9 cellular contexts compared by ENCODE assay signal in the genomic region with DNA sequence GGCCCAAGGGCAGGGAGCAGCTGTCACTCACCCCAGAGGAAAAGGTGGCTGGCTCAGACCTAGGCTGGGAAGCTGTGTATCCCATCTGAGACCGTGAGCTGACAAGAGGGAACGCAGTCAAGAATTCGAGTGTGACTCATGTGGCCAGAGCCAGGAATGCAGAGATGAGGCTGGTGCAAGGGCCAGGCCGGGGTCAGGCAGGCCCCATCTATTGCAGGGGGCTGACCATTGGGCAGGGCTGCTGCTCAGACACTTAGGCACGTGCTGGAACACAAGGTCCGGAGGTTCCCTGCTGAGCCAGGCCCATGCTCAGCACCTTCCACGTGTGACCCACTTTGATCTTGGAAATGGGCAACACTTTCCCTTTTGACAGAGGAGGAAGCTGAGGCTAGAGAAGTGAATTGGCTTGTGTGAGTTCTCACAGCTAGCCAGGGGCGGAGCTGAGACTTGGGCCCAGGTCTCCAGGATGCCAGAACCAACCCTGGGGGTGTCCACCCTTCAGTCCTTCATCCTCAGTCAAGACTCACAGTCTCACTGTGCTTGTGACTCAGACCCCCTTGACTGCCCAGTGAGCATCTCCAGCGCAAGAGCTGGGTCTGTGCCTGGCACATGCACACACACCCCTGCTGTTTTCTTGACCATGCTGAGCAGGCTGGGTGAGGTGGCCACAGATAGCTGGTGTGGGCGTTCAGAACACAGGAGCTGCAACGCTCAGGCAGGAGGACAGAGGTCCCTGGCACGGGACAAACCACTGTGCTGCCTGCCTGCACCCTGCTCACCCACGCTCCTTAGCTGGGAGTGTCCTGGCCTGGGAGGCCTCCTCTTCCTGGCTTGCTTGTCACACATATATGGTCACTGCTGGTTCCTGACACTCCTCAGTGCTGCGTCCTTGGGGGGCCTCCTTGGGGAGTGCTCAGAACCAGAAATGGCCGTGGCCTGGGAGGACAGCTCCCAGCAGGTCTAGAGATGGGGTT. TPM values are rescaled to one million over a fixed set of nuclear protein-coding genes. Genes with fewer than 3 reads are reported as not detected.
DNase-seq lines count a peak whose midpoint lies in the region; ATAC-seq and TF ChIP-seq lines count a peak whose summit lies in the region.
"Had no signal": no experiment of that assay in that cellular context is flagged by ENCODE, and none has a peak within 500 bp of the region (broad histone marks: within the 10 kb centered on the region; RNA-seq: fewer than 3 reads in every experiment).

No MANE protein-coding gene starts in this region.

- H3K4me1 ChIP-seq in mesenchymal stem cell (ENCODE audit: control insufficient read depth, insufficient read depth, low read depth, low read length) (peaks cover 32% of the 10 kb centered on the region), vagina (peaks cover 24% of the 10 kb centered on the region)

- peak overlapping the region; percentile 4 to 7 for H2BK12ac ChIP-seq in mesenchymal stem cell (ENCODE audit: low read length in 2 of 2)

- peak overlapping the region in 1 of 2 experiments; percentile 43 for H3K4ac ChIP-seq in mesenchymal stem cell (ENCODE audit: low read depth in 1 of 2, low read length in 2 of 2)

- no peak overlapping the region for H2AFZ ChIP-seq in mesenchymal stem cell (ENCODE audit: low read depth, low read length)

- intact Hi-C loops in Right ventricle myocardium inferior (cut with DNase I), result no loop called here
- intact Hi-C loops in cardiac septum (cut with DNase I), result no loop called here
- intact Hi-C loops in vagina (cut with DNase I), result no loop called here

- no peak overlapping the region for H3K23ac ChIP-seq in mesenchymal stem cell (ENCODE audit: low read length in 2 of 2)

- WGBS in mesenchymal stem cell, result 47% methylated on average over 15 of the region's 15 CpGs

- peak; percentile 51 for ATAC-seq in Right ventricle myocardium inferior
- no peak for ATAC-seq in HG02798 (IDR thresholded peaks at IDR 0.05; ENCODE audit: poor library complexity, unreplicated experiment)

- H2AK5ac ChIP-seq in mesenchymal stem cell (ENCODE audit: low read length, severe bottlenecking), result no peak overlapping the region

- no peak overlapping the region for H3K4me2 ChIP-seq in mesenchymal stem cell (ENCODE audit: low read length, poor library complexity, severe bottlenecking)

- H3K27me3 ChIP-seq in mesenchymal stem cell (ENCODE audit: control insufficient read depth in 1 of 2, insufficient read depth in 1 of 2, low read length in 2 of 2) (no peaks in the 10 kb centered on the region), vagina (no peaks in the 10 kb centered on the region)
- H3K27me3 ChIP-seq: BLaER1 treated with 17β-estradiol and CSF1 and Interleukin-3, amounts not matched to agents 10 nM and 100 nM had no signal

- H3K9me3 ChIP-seq in mesenchymal stem cell (ENCODE audit: control insufficient read depth, low read length) (no peaks in the 10 kb centered on the region), vagina (no peaks in the 10 kb centered on the region)
- H3K9me3 ChIP-seq: BLaER1 treated with 17β-estradiol and CSF1 and Interleukin-3, amounts not matched to agents 10 nM and 100 nM had no signal

- DNase-seq in Right ventricle myocardium inferior (ENCODE audit: missing footprints) (peak; percentile 59), cardiac septum (ENCODE audit: low spot score) (no peak), coronary artery (ENCODE audit: low spot score) (no peak), mesenchymal stem cell (peak; percentile 88), vagina (ENCODE audit: extremely low spot score in 2 of 2) (no peak), NCI-H2171 (lab: John Stamatoyannopoulos, UW) (no peak), NCI-H2081 treated with DMSO at 0.1 percent for 48 hours (lab: John Stamatoyannopoulos, UW) (no peak)

- no peak overlapping the region for H4K8ac ChIP-seq in mesenchymal stem cell (ENCODE audit: low read length)

- H3K27ac ChIP-seq in coronary artery (peak overlapping the region; percentile 40 to 80), mesenchymal stem cell (ENCODE audit: low read length, poor library complexity, severe bottlenecking) (peak overlapping the region; percentile 77), vagina (peak overlapping the region; percentile 76)

- H3K14ac ChIP-seq in mesenchymal stem cell (ENCODE audit: low read length in 2 of 2), result peak overlapping the region in 1 of 2 experiments; percentile 69

- H2BK15ac ChIP-seq in mesenchymal stem cell (ENCODE audit: low read depth, poor library complexity, severe bottlenecking), result no peak overlapping the region

- no peak overlapping the region for H4K91ac ChIP-seq in mesenchymal stem cell (ENCODE audit: low read length)

- peak overlapping the region; percentile 25 to 85 for H3K18ac ChIP-seq in mesenchymal stem cell (ENCODE audit: low read depth in 1 of 2, low read length in 2 of 2)

- peak overlapping the region; percentile 68 for H3K9ac ChIP-seq in mesenchymal stem cell (ENCODE audit: low read length)

- H3K36me3 ChIP-seq in mesenchymal stem cell (ENCODE audit: control insufficient read depth in 1 of 2, insufficient read depth in 2 of 2, low read depth in 1 of 2, low read length in 2 of 2) (peaks cover 88 to 94% of the 10 kb centered on the region in 2 experiments), vagina (peaks cover 0 to 89% of the 10 kb centered on the region in 2 donors)

- no peak for TF ChIP-seq CTCF in coronary artery (IDR thresholded peaks at IDR 0.05)
- no peak for TF ChIP-seq CTCF in vagina (IDR thresholded peaks at IDR 0.05)

- H2BK5ac ChIP-seq in mesenchymal stem cell (ENCODE audit: low read depth, low read length, poor library complexity, severe bottlenecking), result no peak overlapping the region

- H3K79me1 ChIP-seq in mesenchymal stem cell (replicated peaks; ENCODE audit: low read length, poor library complexity, severe bottlenecking), result peaks cover 38% of the 10 kb centered on the region

- H2BK120ac ChIP-seq in mesenchymal stem cell (ENCODE audit: low read depth, low read length), result no peak overlapping the region

- H3K4me3 ChIP-seq in coronary artery (no peak overlapping the region), mesenchymal stem cell (ENCODE audit: insufficient read depth in 1 of 2, low read depth in 1 of 2, low read length in 2 of 2) (peak overlapping the region in 1 of 2 experiments; percentile 32), vagina (no peak overlapping the region)
- H3K4me3 ChIP-seq: BLaER1 treated with 17β-estradiol and CSF1 and Interleukin-3, amounts not matched to agents 10 nM and 100 nM had no signal

- no peak for TF ChIP-seq POLR2A in vagina (IDR thresholded peaks at IDR 0.05)

RNA-seq across cellular contexts. Expression of a gene that starts 47.6 kb away (rescaled TPM):
- 151 TPM for total RNA-seq in Right ventricle myocardium inferior
- 115 TPM for total RNA-seq in cardiac septum
- polyA plus RNA-seq in mesenchymal stem cell (2013, experiment 1 of 2), result 49.4 TPM
- polyA plus RNA-seq in mesenchymal stem cell (2013, experiment 2 of 2), result 50.7 TPM
- total RNA-seq in vagina, result 44.7 TPM

Comparison
In these comparisons a context has a peak if more than half of its experiments do, and no peak if none do; other contexts are left out.
1. DNase-seq: peak in Right ventricle myocardium inferior (single experiment) and mesenchymal stem cell (single experiment); none in cardiac septum (single experiment), coronary artery (single experiment), vagina (0 of 2), NCI-H2171 (single experiment) and NCI-H2081 treated with DMSO at 0.1 percent for 48 hours (single experiment).
2. Peak in every context shown above with its lines, with median percentiles within 50 percentile points of each other: H3K27ac ChIP-seq.